27 cellular contexts compared by ENCODE assay signal in the genomic region with DNA sequence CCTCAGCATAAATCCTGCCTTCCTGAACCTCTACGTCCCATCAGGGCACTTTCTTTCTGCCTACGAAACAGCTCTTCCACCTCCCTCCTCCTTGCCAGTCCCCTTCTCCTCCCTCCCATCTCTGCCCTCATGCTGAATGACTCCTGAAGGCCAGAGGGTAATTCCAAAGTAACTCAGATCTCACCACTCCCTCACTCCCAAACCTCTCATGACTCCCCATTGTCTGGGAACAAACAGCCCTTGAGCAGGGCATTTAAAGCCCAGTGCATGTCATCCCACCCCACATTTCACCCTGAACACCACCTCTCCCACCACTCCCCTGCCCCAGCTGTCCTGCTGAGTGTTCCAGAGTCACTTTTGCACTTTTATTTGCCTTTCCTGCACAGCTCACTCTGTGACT. TPM values are rescaled to one million over a fixed set of nuclear protein-coding genes. Genes with fewer than 3 reads are reported as not detected.
"Had no signal": no experiment of that assay in that cellular context is flagged by ENCODE, and none has a peak within 500 bp of the region (broad histone marks: within the 10 kb centered on the region; RNA-seq: fewer than 3 reads in every experiment).

No MANE protein-coding gene starts in this region.

- H3K9ac ChIP-seq: parathyroid adenoma had no signal

- H3K27me3 ChIP-seq: cardiac muscle cell, dorsolateral prefrontal cortex, gastroesophageal sphincter, heart right ventricle, testis had no signal

- H2AFZ ChIP-seq: parathyroid adenoma had no signal

- H3K4me2 ChIP-seq: smooth muscle cell had no signal

- ATAC-seq: activated CD8-positive, alpha-beta memory T cell treated with anti-CD3 and anti-CD28 coated beads, Interleukin-2, amount 10 ng/mL, durations not matched to agents 7 days and 5 days; gastroesophageal sphincter; heart right ventricle; left ventricle myocardium superior; naive thymus-derived CD8-positive, alpha-beta T cell; sciatic nerve; stimulated activated memory B cell treated with anti-CD40 and anti-IgM and Interleukin-4, amounts not matched to agents 10 μg/mL and 1 μg/mL and 100 μg/mL, for 72 hours had no signal

- H3K36me3 ChIP-seq: cardiac muscle cell, gastroesophageal sphincter, heart right ventricle had no signal

- H3K79me2 ChIP-seq: parathyroid adenoma had no signal

- H3K27ac ChIP-seq: cardiac muscle cell, dorsolateral prefrontal cortex, gastroesophageal sphincter, parathyroid adenoma, testis had no signal

- H3K9me3 ChIP-seq: gastroesophageal sphincter, heart right ventricle, testis had no signal

- H3K4me3 ChIP-seq: cardiac muscle cell, dorsolateral prefrontal cortex, gastroesophageal sphincter, heart right ventricle, smooth muscle cell, testis had no signal

- DNase-seq: activated CD4-positive, alpha-beta memory T cell treated with anti-CD3 and anti-CD28 coated beads, Interleukin-2, amount 10 ng/mL, durations not matched to agents 7 days and 5 days; activated CD4-positive, alpha-beta T cell treated with anti-CD3 and anti-CD28 coated beads for 48 hours; activated CD4-positive, CD25-positive, alpha-beta regulatory T cell; activated CD8-positive, alpha-beta memory T cell treated with anti-CD3 and anti-CD28 coated beads, Interleukin-2, amount 10 ng/mL, durations not matched to agents 7 days and 5 days; activated naive CD4-positive, alpha-beta T cell; activated naive CD8-positive, alpha-beta T cell treated with anti-CD3 and anti-CD28 coated beads for 36 hours; amniotic stem cell; dorsolateral prefrontal cortex; endodermal cell; heart right ventricle; immature natural killer cell; left ventricle myocardium superior; mesendoderm; naive thymus-derived CD8-positive, alpha-beta T cell; stimulated activated CD4-positive, alpha-beta T cell treated with anti-CD3 and anti-CD28 coated beads, Interleukin-4, amount 100 ng/mL, for 24 hours; T-helper 1 cell; T-helper 9 cell; testis had no signal

- H3K4me1 ChIP-seq: gastroesophageal sphincter, parathyroid adenoma, testis had no signal

RNA-seq across cellular contexts. Expression of a gene that starts 8.9 kb away (rescaled TPM):
- total RNA-seq: chondrocyte had no signal

RNA-seq across cellular contexts. Expression of a gene that starts 54.6 kb away (rescaled TPM):
- total RNA-seq: activated CD4-positive, alpha-beta memory T cell treated with anti-CD3 and anti-CD28 coated beads, Interleukin-2, amount 10 ng/mL, durations not matched to agents 7 days and 5 days; activated CD8-positive, alpha-beta memory T cell treated with anti-CD3 and anti-CD28 coated beads, Interleukin-2, amount 10 ng/mL, durations not matched to agents 7 days and 5 days; activated naive CD8-positive, alpha-beta T cell treated with anti-CD3 and anti-CD28 coated beads for 36 hours; cardiac muscle cell; chondrocyte; endodermal cell; epithelial cell of proximal tubule; gastroesophageal sphincter; left ventricle myocardium superior; mucosa of gallbladder; naive thymus-derived CD8-positive, alpha-beta T cell; sciatic nerve; smooth muscle cell had no signal
- polyA plus RNA-seq: immature natural killer cell; naive thymus-derived CD8-positive, alpha-beta T cell; smooth muscle cell had no signal
